Comparison of ENCODE assay signal across 2 cellular contexts in genomic region chr1:235368428-235368827, GRCh38.
TF ChIP-seq lines count a peak whose summit lies in the region.

No MANE protein-coding gene starts in this region.

TF ChIP-seq in SK-N-SH, 30 proteins besides CTCF, POLR2A, EP300 and RAD21 (continued from another document):
- TF ChIP-seq USF1 (IDR thresholded peaks at IDR 0.05; ENCODE audit: borderline replicate concordance, low read depth) (no peak), REST (IDR thresholded peaks at IDR 0.05; ENCODE audit: low read depth, low read length) (no peak), RXRA (IDR thresholded peaks at IDR 0.05; ENCODE audit: borderline replicate concordance, low read depth) (no peak), YY1 (IDR thresholded peaks at IDR 0.05; ENCODE audit: low read depth) (no peak), FOXJ3 (CRISPR knock-in tag; IDR thresholded peaks at IDR 0.05) (no peak), EZH2phosphoT487 (IDR thresholded peaks at IDR 0.05; ENCODE audit: borderline replicate concordance, low read depth) (no peak), FOXM1 (IDR thresholded peaks at IDR 0.05; ENCODE audit: low read depth) (no peak)

TF ChIP-seq in SK-N-SH treated with all-trans-retinoic acid at 6 μM for 48 hours, 23 proteins besides CTCF, POLR2A, EP300 and RAD21 (continued from another document):
- TF ChIP-seq PATZ1 (CRISPR knock-in tag; IDR thresholded peaks at IDR 0.05; ENCODE audit: borderline replicate concordance) (no peak), TCF4 (CRISPR knock-in tag; IDR thresholded peaks at IDR 0.05; ENCODE audit: borderline replicate concordance) (no peak), SNAI2 (CRISPR knock-in tag; IDR thresholded peaks at IDR 0.05) (no peak), PPARA (CRISPR knock-in tag; IDR thresholded peaks at IDR 0.05; ENCODE audit: borderline replicate concordance) (no peak), ISL1 (CRISPR knock-in tag; IDR thresholded peaks at IDR 0.05) (no peak), RARB (CRISPR knock-in tag; IDR thresholded peaks at IDR 0.05) (no peak)
TF ChIP-seq in SK-N-SH treated with all-trans-retinoic acid at 6 μM for 48 hours: peak in this region for 0.
